ENCODE assay signal across 9 cellular contexts in genomic region chr13:58144616-58145015, GRCh38.
"Had no signal": no experiment of that assay in that cellular context is flagged by ENCODE, and none has a peak within 500 bp of the region (broad histone marks: within the 10 kb centered on the region; RNA-seq: fewer than 3 reads in every experiment).

No MANE protein-coding gene starts in this region.

- H3K27me3 Mint-ChIP-seq: IgD-negative memory B cell had no signal

- H2AFZ ChIP-seq: GM23248 had no signal

- H3K27ac Mint-ChIP-seq: H9, IgD-negative memory B cell had no signal

- H3K27ac ChIP-seq: GM23248, HL-60 had no signal

- H3K4me3 Mint-ChIP-seq: H9, IgD-negative memory B cell had no signal

- H3K9ac ChIP-seq: GM23248 had no signal

- H3K4me1 Mint-ChIP-seq: IgD-negative memory B cell had no signal

- DNase-seq: GM23248, GOT3, H9, HCEC 1CT, KBM-7 had no signal

- H3K4me3 ChIP-seq: GM23248 had no signal

- FAIRE-seq: H54, HepG2 had no signal
